Comparison of ENCODE assay signal across 23 cellular contexts in genomic region chr13:91122766-91123165, GRCh38.
"Had no signal": no experiment of that assay in that cellular context is flagged by ENCODE, and none has a peak within 500 bp of the region (broad histone marks: within the 10 kb centered on the region; RNA-seq: fewer than 3 reads in every experiment).

No MANE protein-coding gene starts in this region.

- DNase-seq: cortex of kidney; effector memory CD8-positive, alpha-beta T cell; gastrocnemius medialis; head of caudate nucleus; kidney; left cardiac atrium; left lung; mesenchymal stem cell; naive thymus-derived CD4-positive, alpha-beta T cell; nucleus accumbens; posterior cingulate gyrus; psoas muscle; right cardiac atrium; sigmoid colon; stimulated activated CD4-positive, alpha-beta T cell treated with anti-CD3 and anti-CD28 coated beads, Interleukin-2, amount 100 ng/mL, for 24 hours; stimulated activated CD4-positive, alpha-beta T cell treated with anti-CD3 and anti-CD28 coated beads, Interleukin-4, amount 100 ng/mL, for 24 hours; stimulated activated naive CD4-positive, alpha-beta T cell treated with Interleukin-2 at 50 U/mL for 16 hours; stomach; thyroid gland; trophoblast cell had no signal

- H3K36me3 ChIP-seq: gastrocnemius medialis, left lung, sigmoid colon, stomach, thyroid gland, vagina had no signal

- H3K4me3 ChIP-seq: gastrocnemius medialis, left lung, psoas muscle, sigmoid colon, stomach, thyroid gland, vagina had no signal

- H3K4me1 ChIP-seq: gastrocnemius medialis, left lung, psoas muscle, sigmoid colon, stomach, thyroid gland, vagina had no signal

- H3K27ac ChIP-seq: gastrocnemius medialis, left lung, psoas muscle, sigmoid colon, stomach, thyroid gland, vagina had no signal

- H3K9me3 ChIP-seq: gastrocnemius medialis, left lung, psoas muscle, sigmoid colon, stomach, thyroid gland, vagina had no signal

- ATAC-seq: effector memory CD8-positive, alpha-beta T cell; gastrocnemius medialis; left lung; naive thymus-derived CD4-positive, alpha-beta T cell; psoas muscle; right cardiac atrium; stimulated activated effector memory CD8-positive, alpha-beta T cell treated with anti-CD3 and anti-CD28 coated beads, Interleukin-12 subunit alpha, Interleukin-12 subunit beta, amount 100 ng/mL, for 72 hours had no signal

- FAIRE-seq: endometrium, kidney had no signal
